In the genomic region with DNA sequence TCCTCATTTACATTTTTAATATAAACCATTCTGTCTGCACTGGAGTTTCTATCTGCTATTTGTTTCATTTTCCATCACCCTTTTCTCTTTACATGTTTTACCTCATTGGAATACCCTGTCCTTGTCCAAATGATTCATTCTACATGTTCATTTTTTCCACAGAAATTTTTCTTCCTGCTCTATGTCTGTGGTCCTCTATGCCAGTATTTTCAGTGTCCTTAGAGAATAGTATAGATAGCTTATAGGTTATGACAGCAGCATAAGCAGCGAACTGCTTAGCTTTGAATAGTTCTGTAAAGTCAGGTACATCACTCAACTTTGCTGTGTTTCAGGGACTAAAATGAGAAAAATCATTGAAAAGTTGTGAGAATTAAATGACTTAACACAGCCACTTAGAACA, we compare ENCODE assay signal across 22 cellular contexts.
"Had no signal": no experiment of that assay in that cellular context is flagged by ENCODE, and none has a peak within 500 bp of the region (broad histone marks: within the 10 kb centered on the region; RNA-seq: fewer than 3 reads in every experiment).

No MANE protein-coding gene starts in this region.

- H3K27ac Mint-ChIP-seq: activated B cell treated with CpG ODN at 0.5 μM for 24 hours; activated naive CD4-positive, alpha-beta T cell treated with anti-CD3 and anti-CD28 coated beads, Interleukin-2, amount 50 U/mL, for 72 hours; activated T-cell treated with anti-CD3 and anti-CD28 coated beads, Interleukin-2, amount 50 U/mL, for 72 hours; naive B cell had no signal

- H3K27ac ChIP-seq: brain microvascular endothelial cell, coronary artery, gastrocnemius medialis, heart left ventricle, left lung, parathyroid adenoma, right lobe of liver, thoracic aorta, upper lobe of left lung had no signal

- H3K27me3 Mint-ChIP-seq: activated B cell treated with CpG ODN at 0.5 μM for 24 hours; central memory CD8-positive, alpha-beta T cell had no signal

- H3K4me3 ChIP-seq: coronary artery, gastrocnemius medialis, heart left ventricle, left lung, mucosa of descending colon, right lobe of liver, smooth muscle cell, thoracic aorta, upper lobe of left lung had no signal

- H3K9me3 Mint-ChIP-seq: central memory CD8-positive, alpha-beta T cell had no signal

- DNase-seq: activated B cell treated with CpG ODN at 0.5 μM for 24 hours; activated CD4-positive, alpha-beta T cell treated with anti-CD3 and anti-CD28 coated beads for 48 hours; activated gamma-delta T cell treated with Interleukin-2 at 50 U/mL for 16 hours; activated T-cell treated with anti-CD3 and anti-CD28 coated beads, Interleukin-2, amount 50 U/mL, for 72 hours; brain microvascular endothelial cell; erythroblast; gastrocnemius medialis; heart left ventricle; left lung; naive B cell; right lobe of liver; stimulated activated CD4-positive, alpha-beta T cell treated with anti-CD3 and anti-CD28 coated beads, Interleukin-4, amount 100 ng/mL, for 1 hour; SW 1271; T-helper 2 cell; upper lobe of left lung had no signal

- H3K4me1 Mint-ChIP-seq: activated B cell treated with CpG ODN at 0.5 μM for 24 hours, naive B cell had no signal

- ATAC-seq: activated naive CD4-positive, alpha-beta T cell treated with anti-CD3 and anti-CD28 coated beads, Interleukin-2, amount 50 U/mL, for 72 hours; activated T-cell treated with anti-CD3 and anti-CD28 coated beads, Interleukin-2, amount 50 U/mL, for 72 hours; gastrocnemius medialis; mucosa of descending colon; right lobe of liver had no signal

- H3K4me3 Mint-ChIP-seq: activated B cell treated with CpG ODN at 0.5 μM for 24 hours; central memory CD8-positive, alpha-beta T cell; naive B cell had no signal
